8 cellular contexts compared by ENCODE assay signal in the genomic region with DNA sequence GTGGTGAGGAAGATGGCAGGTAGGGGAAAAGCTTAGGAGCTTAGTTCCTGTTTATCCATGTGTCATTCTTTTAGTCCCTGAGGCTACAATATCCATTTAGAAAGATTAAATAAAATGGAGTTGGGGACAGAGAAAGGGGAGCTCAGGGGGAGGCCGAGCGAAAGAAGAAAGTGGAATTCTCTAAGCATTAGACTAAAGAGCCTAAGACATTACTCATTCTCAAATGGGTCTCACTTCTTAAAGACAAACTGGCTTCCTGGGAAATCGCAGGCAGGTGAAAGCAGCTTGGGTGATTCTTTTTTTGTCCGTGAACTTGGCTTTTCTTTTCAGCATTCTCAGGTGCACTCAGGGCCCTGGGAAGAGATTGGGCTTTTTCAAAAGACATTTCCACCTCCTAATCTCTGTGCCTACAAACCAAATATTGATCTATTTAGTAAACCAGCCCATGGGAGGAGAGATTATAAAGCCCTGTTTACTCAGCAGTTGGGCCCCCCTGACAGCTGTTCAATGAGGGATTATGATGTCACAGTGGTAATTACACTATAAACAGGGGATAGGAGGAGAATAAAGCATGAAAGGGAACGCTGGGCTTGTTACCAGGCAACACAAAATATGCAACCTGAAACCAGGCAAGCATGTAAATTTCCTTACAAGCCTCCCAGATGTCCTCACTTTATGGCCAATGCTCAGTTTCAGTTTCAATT.
DNase-seq lines count a peak whose midpoint lies in the region; ATAC-seq and TF ChIP-seq lines count a peak whose summit lies in the region.

No MANE protein-coding gene starts in this region.

- WGBS in heart left ventricle, 4 donors = 70 to 73% (median 72%) methylated on average over 5 of the region's 5 CpGs
- 50% methylated on average over 1 of the region's 5 CpGs; no CpG with 5 or more reads in 1 of the 2 experiments for WGBS in mesodermal cell (ENCODE audit: insufficient coverage in 2 of 2), 2 experiments

- DNase-seq in heart left ventricle (no peak), cardiac septum (ENCODE audit: low spot score) (no peak), NCI-H2196 (lab: John Stamatoyannopoulos, UW; ENCODE audit: unreplicated experiment) (peak; percentile 91), colonic mucosa (peak; percentile 78), GM20000 (ENCODE audit: low spot score) (no peak)
- DNase-seq in activated naive CD4-positive, alpha-beta T cell treated with anti-CD3 and anti-CD28 coated beads, Interleukin-2, amount 50 U/mL, for 72 hours (ENCODE audit: low spot score in 2 of 2) = no peak

- TF ChIP-seq CTCF in heart left ventricle (IDR thresholded peaks at IDR 0.05) = no peak
- no peak for TF ChIP-seq CTCF in colonic mucosa (IDR thresholded peaks at IDR 0.05)
- TF ChIP-seq CTCF in GM20000 (IDR thresholded peaks at IDR 0.05; ENCODE audit: extremely low read depth, missing control alignments) = no peak

- H3K9me3 ChIP-seq in heart left ventricle (no peaks in the 10 kb centered on the region), colonic mucosa (no peaks in the 10 kb centered on the region), mesodermal cell (ENCODE audit: control insufficient read depth, low read length) (no peaks in the 10 kb centered on the region)

- H3K36me3 Mint-ChIP-seq in activated naive CD4-positive, alpha-beta T cell treated with anti-CD3 and anti-CD28 coated beads, Interleukin-2, amount 50 U/mL, for 72 hours = no peaks in the 10 kb centered on the region

- no peaks in the 10 kb centered on the region for H3K27me3 ChIP-seq in heart left ventricle
- H3K27me3 ChIP-seq in colonic mucosa = no peaks in the 10 kb centered on the region

- no peak for TF ChIP-seq POLR2A in heart left ventricle (IDR thresholded peaks at IDR 0.05)

- ATAC-seq in heart left ventricle (peak in 2 of 4 donors; percentile 51 to 61), HG02840 (IDR thresholded peaks at IDR 0.05; ENCODE audit: low FRiP score, unreplicated experiment) (no peak)
- no peak for ATAC-seq in activated naive CD4-positive, alpha-beta T cell treated with anti-CD3 and anti-CD28 coated beads, Interleukin-2, amount 50 U/mL, for 72 hours

- H3K4me3 ChIP-seq in heart left ventricle (peak overlapping the region in 5 of 12 donors; percentile 24 to 42 (median 37)), colonic mucosa (no peak overlapping the region), mesodermal cell (ENCODE audit: extremely low read depth, insufficient read depth, low read length, poor library complexity, severe bottlenecking) (no peak overlapping the region)

- intact Hi-C loops in heart left ventricle (cut with DNase I) = loop anchor here (2.0 to 10.0 kb wide), 13 partner anchors 119 to 804 kb away; a partner anchor contains a TSS
- intact Hi-C loops in cardiac septum (cut with DNase I) = loop anchor here (5.0 kb wide), 2 partner anchors 784 to 804 kb away; a partner anchor contains a TSS
- intact Hi-C loops in colonic mucosa (cut with DNase I) = loop anchor here (5.0 kb wide), 1 partner anchor 789 kb away; no protein-coding TSS in a partner anchor

- H3K36me3 ChIP-seq in heart left ventricle (no peaks in the 10 kb centered on the region), colonic mucosa (no peaks in the 10 kb centered on the region), mesodermal cell (ENCODE audit: control insufficient read depth, insufficient read depth, low read length) (no peaks in the 10 kb centered on the region)

- H3K4me1 ChIP-seq in heart left ventricle (peaks cover 0 to 20% (median 0%) of the 10 kb centered on the region in 12 donors), colonic mucosa (no peaks in the 10 kb centered on the region), mesodermal cell (ENCODE audit: control insufficient read depth, insufficient read depth, low read length, poor library complexity, severe bottlenecking) (peaks cover 18% of the 10 kb centered on the region)

- H3K27ac Mint-ChIP-seq in activated naive CD4-positive, alpha-beta T cell treated with anti-CD3 and anti-CD28 coated beads, Interleukin-2, amount 50 U/mL, for 72 hours = no peak overlapping the region

- H3K9me3 Mint-ChIP-seq in activated naive CD4-positive, alpha-beta T cell treated with anti-CD3 and anti-CD28 coated beads, Interleukin-2, amount 50 U/mL, for 72 hours = peaks cover 15 to 17% of the 10 kb centered on the region in 2 donors

- peak overlapping the region; percentile 46 to 68 for H3K9ac ChIP-seq in colonic mucosa (ENCODE audit: low read depth in 2 of 2, low read length in 2 of 2)

- peak overlapping the region in 7 of 12 donors; percentile 23 to 72 (median 40) for H3K27ac ChIP-seq in heart left ventricle
- peak overlapping the region; percentile 70 for H3K27ac ChIP-seq in colonic mucosa
- H3K27ac ChIP-seq in mesodermal cell (ENCODE audit: low read depth, low read length, severe bottlenecking) = peak overlapping the region; percentile 45

Comparison
In these comparisons a context has a peak if more than half of its experiments do, and no peak if none do; other contexts are left out.
1. DNase-seq: peak in NCI-H2196 (single experiment) and colonic mucosa (single experiment); none in heart left ventricle (0 of 5), cardiac septum (single experiment), activated naive CD4-positive, alpha-beta T cell treated with anti-CD3 and anti-CD28 coated beads, Interleukin-2, amount 50 U/mL, for 72 hours (0 of 2) and GM20000 (single experiment).
2. Peak in every context shown above with its lines, with median percentiles within 50 percentile points of each other: H3K27ac ChIP-seq.